ENCODE assay signal across 10 cellular contexts in genomic region chr18:38940475-38940862, GRCh38.
DNase-seq lines count a peak whose midpoint lies in the region; ATAC-seq and TF ChIP-seq lines count a peak whose summit lies in the region.
"Had no signal": no experiment of that assay in that cellular context is flagged by ENCODE, and none has a peak within 500 bp of the region (broad histone marks: within the 10 kb centered on the region; RNA-seq: fewer than 3 reads in every experiment).

No MANE protein-coding gene starts in this region.

- peaks cover 3% of the 10 kb centered on the region for H3K36me3 Mint-ChIP-seq in CD4-positive, CD25-positive, alpha-beta regulatory T cell
- peaks cover 4% of the 10 kb centered on the region for H3K36me3 Mint-ChIP-seq in activated B cell treated with CpG ODN at 0.5 μM for 24 hours (ENCODE audit: low read depth)
- H3K36me3 Mint-ChIP-seq: brain had no signal

- H3K4me1 ChIP-seq in CD4-positive, CD25-positive, alpha-beta regulatory T cell (ENCODE audit: control insufficient read depth, insufficient read depth, low read length, poor library complexity, severe bottlenecking), result no peaks in the 10 kb centered on the region

- H3K9me3 ChIP-seq in CD4-positive, CD25-positive, alpha-beta regulatory T cell (ENCODE audit: control insufficient read depth in 2 of 2, low read length in 2 of 2), result peaks cover 3 to 10% of the 10 kb centered on the region in 2 experiments

- H3K4me3 Mint-ChIP-seq in CD4-positive, CD25-positive, alpha-beta regulatory T cell, result peak overlapping the region; percentile 80 to 95 (median 84)
- H3K4me3 Mint-ChIP-seq in activated B cell treated with CpG ODN at 0.5 μM for 24 hours, result peak overlapping the region; percentile 81
- H3K4me3 Mint-ChIP-seq: brain had no signal

- H3K27ac ChIP-seq in CD4-positive, CD25-positive, alpha-beta regulatory T cell (ENCODE audit: insufficient read depth, low read length, poor library complexity, severe bottlenecking), result peak overlapping the region; percentile 78

- H3K4me3 ChIP-seq in CD4-positive, CD25-positive, alpha-beta regulatory T cell (ENCODE audit: low read depth, low read length), result peak overlapping the region; percentile 83

- no peak for DNase-seq in CD4-positive, CD25-positive, alpha-beta regulatory T cell
- no peak for DNase-seq in activated B cell treated with CpG ODN at 0.5 μM for 24 hours
- no peak for DNase-seq in Right ventricle myocardium inferior (ENCODE audit: missing footprints)
- DNase-seq in stimulated activated CD8-positive, alpha-beta memory T cell treated with anti-CD3 and anti-CD28 coated beads, Interleukin-4, amount 100 ng/mL, for 48 hours, result no peak
- no peak for DNase-seq in stimulated activated CD4-positive, alpha-beta T cell treated with anti-CD3 and anti-CD28 coated beads, Interleukin-12 subunit alpha, Interleukin-12 subunit beta, amount 100 ng/mL, for 4 hours
- DNase-seq: NCI-H1694 treated with DMSO at 0.1 percent for 48 hours had no signal

- intact Hi-C loops in activated B cell treated with CpG ODN at 0.5 μM for 24 hours (cut with micrococcal nuclease) (no loop called here), Right ventricle myocardium inferior (cut with DNase I) (no loop called here)

- POLR2A ChIA-PET in activated B cell treated with CpG ODN at 0.5 μM for 24 hours (lab: Charles Lee), result interaction anchor here (0.8 kb wide), 1 partner anchor 331 kb away, joined by 3 read pairs; no protein-coding TSS in a partner anchor

- H3K27ac Mint-ChIP-seq in CD4-positive, CD25-positive, alpha-beta regulatory T cell, result peak overlapping the region; percentile 52 to 97 (median 84)
- H3K27ac Mint-ChIP-seq in activated B cell treated with CpG ODN at 0.5 μM for 24 hours, result peak overlapping the region; percentile 95

- H3K27me3 Mint-ChIP-seq in CD4-positive, CD25-positive, alpha-beta regulatory T cell, result no peaks in the 10 kb centered on the region
- peaks cover 2% of the 10 kb centered on the region for H3K27me3 Mint-ChIP-seq in activated B cell treated with CpG ODN at 0.5 μM for 24 hours
- H3K27me3 Mint-ChIP-seq: brain had no signal

- no peaks in the 10 kb centered on the region for H3K27me3 ChIP-seq in CD4-positive, CD25-positive, alpha-beta regulatory T cell (ENCODE audit: control insufficient read depth, insufficient read depth, low read length)

- peaks cover 11 to 34% (median 17%) of the 10 kb centered on the region in 4 donors for H3K4me1 Mint-ChIP-seq in CD4-positive, CD25-positive, alpha-beta regulatory T cell
- peaks cover 32% of the 10 kb centered on the region for H3K4me1 Mint-ChIP-seq in activated B cell treated with CpG ODN at 0.5 μM for 24 hours

- TF ChIP-seq CTCF in activated B cell treated with CpG ODN at 0.5 μM for 24 hours (IDR thresholded peaks at IDR 0.05), result no peak

- no peaks in the 10 kb centered on the region for H3K36me3 ChIP-seq in CD4-positive, CD25-positive, alpha-beta regulatory T cell (ENCODE audit: control insufficient read depth, insufficient read depth, low read length)

- peak; percentile 22 to 30 for ATAC-seq in CD4-positive, CD25-positive, alpha-beta regulatory T cell (ENCODE audit: low read depth in 2 of 2)
- ATAC-seq in GM19328 (IDR thresholded peaks at IDR 0.05; ENCODE audit: unreplicated experiment) (peak; percentile 24), HG02970 (IDR thresholded peaks at IDR 0.05; ENCODE audit: low FRiP score, unreplicated experiment) (peak; percentile 30), activated B cell treated with CpG ODN at 0.5 μM for 24 hours (ENCODE audit: low read depth) (peak; percentile 15), Right ventricle myocardium inferior (no peak), SK-N-SH treated with all-trans-retinoic acid at 6 μM for 48 hours (no peak)

- H3K9me3 Mint-ChIP-seq in CD4-positive, CD25-positive, alpha-beta regulatory T cell, result peaks cover 0 to 13% (median 5%) of the 10 kb centered on the region in 7 donors
- H3K9me3 Mint-ChIP-seq in activated B cell treated with CpG ODN at 0.5 μM for 24 hours, result peaks cover 3% of the 10 kb centered on the region

- CTCF ChIA-PET in activated B cell treated with CpG ODN at 0.5 μM for 24 hours (lab: Charles Lee), result no interaction called here

TF ChIP-seq in SK-N-SH treated with all-trans-retinoic acid at 6 μM for 48 hours, 23 proteins besides CTCF, POLR2A, EP300 and RAD21:
- TF ChIP-seq ISL1 (CRISPR knock-in tag; IDR thresholded peaks at IDR 0.05) (no peak), TOX (CRISPR knock-in tag; IDR thresholded peaks at IDR 0.05; ENCODE audit: borderline replicate concordance) (no peak), ZFP30 (CRISPR knock-in tag; IDR thresholded peaks at IDR 0.05) (no peak), TSHZ2 (CRISPR knock-in tag; IDR thresholded peaks at IDR 0.05) (no peak), BACH2 (CRISPR knock-in tag; IDR thresholded peaks at IDR 0.05; ENCODE audit: borderline replicate concordance) (no peak), POU6F1 (CRISPR knock-in tag; IDR thresholded peaks at IDR 0.05; ENCODE audit: borderline replicate concordance, low read depth) (no peak), ZC3H10 (CRISPR knock-in tag; IDR thresholded peaks at IDR 0.05) (no peak), ZNF8 (CRISPR knock-in tag; IDR thresholded peaks at IDR 0.05) (no peak)

Comparison
In these comparisons a context has a peak if more than half of its experiments do, and no peak if none do; other contexts are left out.
1. ATAC-seq: peak in CD4-positive, CD25-positive, alpha-beta regulatory T cell (2 of 2), GM19328 (single experiment), HG02970 (single experiment) and activated B cell treated with CpG ODN at 0.5 μM for 24 hours (single experiment); none in Right ventricle myocardium inferior (single experiment) and SK-N-SH treated with all-trans-retinoic acid at 6 μM for 48 hours (single experiment).